1 cellular context compared by ENCODE assay signal in genomic region chr12:92404921-92405320, GRCh38.
TF ChIP-seq lines count a peak whose summit lies in the region.

No MANE protein-coding gene starts in this region.

TF ChIP-seq in K562, 482 proteins besides CTCF, POLR2A, EP300 and RAD21 (continued from another document and continues in another):
- TF ChIP-seq CBFA2T2 (conservative IDR thresholded peaks at IDR 0.05) = peak; percentile 97
- no peak for TF ChIP-seq CAMTA2 (CRISPR knock-in tag; conservative IDR thresholded peaks at IDR 0.05)
- TF ChIP-seq RFX1 (IDR thresholded peaks at IDR 0.05) = no peak
- TF ChIP-seq ZBTB11 (CRISPR knock-in tag; IDR thresholded peaks at IDR 0.05) = peak in 1 of 3 experiments; percentile 69; a peak in 2 of 6 replicates
- 0 out of 2 replicates have a peak, but pooled peaks have one; percentile 69 for TF ChIP-seq ZNF395 (CRISPR knock-in tag; IDR thresholded peaks at IDR 0.05)
- no peak for TF ChIP-seq ATF1 (CRISPR knock-in tag; IDR thresholded peaks at IDR 0.05)
- no peak for TF ChIP-seq ATF1 (tag; IDR thresholded peaks at IDR 0.05)
- TF ChIP-seq KHSRP (IDR thresholded peaks at IDR 0.05) = peak; percentile 76; the same call in 1 of the 2 replicates
- TF ChIP-seq BHLHE40 (IDR thresholded peaks at IDR 0.05; ENCODE audit: low read length) = peak; percentile 45; the same call in 1 of the 2 replicates
- TF ChIP-seq FOXM1 (IDR thresholded peaks at IDR 0.05; ENCODE audit: low read depth) = peak; percentile 92
- TF ChIP-seq FOXM1 (CRISPR knock-in tag; IDR thresholded peaks at IDR 0.05; ENCODE audit: low read depth) = no peak
- no peak for TF ChIP-seq SMAD3 (CRISPR knock-in tag; conservative IDR thresholded peaks at IDR 0.05)
- TF ChIP-seq PML (IDR thresholded peaks at IDR 0.05; ENCODE audit: low read length) = peak; percentile 97
- peak; percentile 96 for TF ChIP-seq CC2D1A (IDR thresholded peaks at IDR 0.05)
- TF ChIP-seq NR2C2 (CRISPR knock-in tag; IDR thresholded peaks at IDR 0.05) = no peak
- TF ChIP-seq NR2C2 (tag; IDR thresholded peaks at IDR 0.05) = peak; percentile 26; the same call in 1 of the 2 replicates
- no peak for TF ChIP-seq IFI16 (CRISPR knock-in tag; IDR thresholded peaks at IDR 0.05)
- TF ChIP-seq NBN (IDR thresholded peaks at IDR 0.05; ENCODE audit: low read depth) = peak; percentile 69
- TF ChIP-seq MGA (IDR thresholded peaks at IDR 0.05) = no peak
- TF ChIP-seq NFXL1 (CRISPR knock-in tag; IDR thresholded peaks at IDR 0.05) = no peak
- peak; percentile 69 for TF ChIP-seq HMGN3 (IDR thresholded peaks at IDR 0.05; ENCODE audit: borderline replicate concordance, extremely low read depth, insufficient read length, low read depth, low read length)
- peak; percentile 39; the same call in 1 of the 2 replicates for TF ChIP-seq ZNF316 (IDR thresholded peaks at IDR 0.05)
- peak; percentile 41 for TF ChIP-seq RBBP5 (IDR thresholded peaks at IDR 0.05; ENCODE audit: borderline replicate concordance, insufficient read depth, low read length, poor library complexity, severe bottlenecking)
- TF ChIP-seq ATF4 (CRISPR knock-in tag; IDR thresholded peaks at IDR 0.05) = no peak
- TF ChIP-seq EHMT2 (IDR thresholded peaks at IDR 0.05) = peak; percentile 69
- TF ChIP-seq SMARCE1 (IDR thresholded peaks at IDR 0.05) = peak; percentile 98
- peak; percentile 85 for TF ChIP-seq NFE2 (IDR thresholded peaks at IDR 0.05; ENCODE audit: low read depth)
- peak; percentile 51; the same call in 1 of the 2 replicates for TF ChIP-seq JUN (IDR thresholded peaks at IDR 0.05; ENCODE audit: borderline replicate concordance, low read depth, low read length)
- no peak for TF ChIP-seq JUN (CRISPR knock-in tag; IDR thresholded peaks at IDR 0.05; ENCODE audit: borderline replicate concordance)
- peak; percentile 99 for TF ChIP-seq ARID1B (IDR thresholded peaks at IDR 0.05)
- peak; percentile 87 for TF ChIP-seq MTA1 (IDR thresholded peaks at IDR 0.05; ENCODE audit: borderline replicate concordance)
- 0 out of 2 replicates have a peak, but pooled peaks have one; percentile 46 for TF ChIP-seq ARID3A (IDR thresholded peaks at IDR 0.05; ENCODE audit: borderline replicate concordance, low read depth, low read length)
- peak; percentile 16; the same call in 1 of the 2 replicates for TF ChIP-seq GABPA (tag; conservative IDR thresholded peaks at IDR 0.05; ENCODE audit: low read depth)
- 0 out of 4 replicates have a peak, but pooled peaks of 1 of the 2 experiments have one; percentile 25 for TF ChIP-seq NONO (IDR thresholded peaks at IDR 0.05; ENCODE audit: low read depth in 2 of 2, low read length in 1 of 2)
- TF ChIP-seq ARNT (IDR thresholded peaks at IDR 0.05) = peak; percentile 64 to 90; a peak in 1 of 4 replicates
- TF ChIP-seq GATA2 (CRISPR knock-in tag; IDR thresholded peaks at IDR 0.05) = peak; percentile 91
- TF ChIP-seq ZNF785 (CRISPR knock-in tag; IDR thresholded peaks at IDR 0.05) = no peak
- TF ChIP-seq HES1 (IDR thresholded peaks at IDR 0.05; ENCODE audit: low read depth) = peak; percentile 77
- TF ChIP-seq MYNN (IDR thresholded peaks at IDR 0.05) = 0 out of 2 replicates have a peak, but pooled peaks have one; percentile 30
- no peak for TF ChIP-seq MYNN (CRISPR knock-in tag; IDR thresholded peaks at IDR 0.05)
- TF ChIP-seq TEAD2 (tag; IDR thresholded peaks at IDR 0.05) = no peak
- TF ChIP-seq TRIM25 (IDR thresholded peaks at IDR 0.05; ENCODE audit: borderline replicate concordance) = no peak
- TF ChIP-seq LEF1 (IDR thresholded peaks at IDR 0.05) = peak; percentile 91
- 0 out of 2 replicates have a peak, but pooled peaks have one; percentile 36 for TF ChIP-seq MXI1 (IDR thresholded peaks at IDR 0.05; ENCODE audit: low read depth, low read length)
- peak; percentile 93 for TF ChIP-seq KLF16 (IDR thresholded peaks at IDR 0.05)
- peak; percentile 63; the same call in 1 of the 2 replicates for TF ChIP-seq MBD2 (IDR thresholded peaks at IDR 0.05; ENCODE audit: borderline replicate concordance, low read depth)
